In genomic region chr13:65725001-65725400, GRCh38 we compare ENCODE assay signal across 16 cellular contexts.
"Had no signal": no experiment of that assay in that cellular context is flagged by ENCODE, and none has a peak within 500 bp of the region (broad histone marks: within the 10 kb centered on the region; RNA-seq: fewer than 3 reads in every experiment).

No MANE protein-coding gene starts in this region.

- H3K36me3 ChIP-seq: breast epithelium, suprapubic skin, upper lobe of right lung had no signal

- H3K4me3 ChIP-seq: breast epithelium, suprapubic skin, upper lobe of right lung had no signal

- ATAC-seq: activated CD8-positive, alpha-beta T cell treated with anti-CD3 and anti-CD28 coated beads for 36 hours; effector memory CD8-positive, alpha-beta T cell; natural killer cell treated with Interleukin-12 subunit alpha and Interleukin-12 subunit beta and Interleukin-15 and Interleukin-18, amount 100 ng/mL, for 72 hours; sciatic nerve; stimulated activated naive CD8-positive, alpha-beta T cell treated with anti-CD3 and anti-CD28 coated beads, Interleukin-15, Interleukin-2, amounts not matched to agents 100 U/mL and 50 U/mL, for 24 hours; upper lobe of right lung had no signal

- H3K27ac ChIP-seq: breast epithelium, epithelial cell of prostate, suprapubic skin, upper lobe of right lung had no signal

- H3K36me3 Mint-ChIP-seq: natural killer cell treated with Interleukin-12 subunit alpha and Interleukin-12 subunit beta and Interleukin-15 and Interleukin-18, amount 100 ng/mL, for 72 hours had no signal

- H3K27me3 ChIP-seq: breast epithelium, suprapubic skin, upper lobe of right lung had no signal

- H3K27me3 Mint-ChIP-seq: activated CD8-positive, alpha-beta T cell treated with anti-CD3 and anti-CD28 coated beads for 36 hours; effector memory CD8-positive, alpha-beta T cell; natural killer cell treated with Interleukin-12 subunit alpha and Interleukin-12 subunit beta and Interleukin-15 and Interleukin-18, amount 100 ng/mL, for 72 hours had no signal

- H3K9me3 Mint-ChIP-seq: natural killer cell treated with Interleukin-12 subunit alpha and Interleukin-12 subunit beta and Interleukin-15 and Interleukin-18, amount 100 ng/mL, for 72 hours had no signal

- DNase-seq: activated CD4-positive, alpha-beta T cell treated with anti-CD3 and anti-CD28 coated beads for 1 hour; activated CD8-positive, alpha-beta memory T cell treated with anti-CD3 and anti-CD28 coated beads, Interleukin-2, amount 50 U/mL, for 48 hours; activated CD8-positive, alpha-beta T cell treated with anti-CD3 and anti-CD28 coated beads for 36 hours; activated naive CD4-positive, alpha-beta T cell treated with Interleukin-2 at 50 U/mL for 16 hours; cortex of kidney; effector memory CD8-positive, alpha-beta T cell; stimulated activated CD4-positive, alpha-beta T cell treated with anti-CD3 and anti-CD28 coated beads, Interleukin-12 subunit alpha, Interleukin-12 subunit beta, amount 100 ng/mL, for 4 hours; stimulated activated naive CD8-positive, alpha-beta T cell treated with anti-CD3 and anti-CD28 coated beads, Interleukin-15, Interleukin-2, amounts not matched to agents 100 U/mL and 50 U/mL, for 24 hours; T-helper 9 cell; upper lobe of right lung had no signal

- H3K27ac Mint-ChIP-seq: activated CD8-positive, alpha-beta T cell treated with anti-CD3 and anti-CD28 coated beads for 36 hours; activated T-helper 1 cell treated with anti-CD3 and anti-CD28 coated beads, Interleukin-12 subunit alpha, Interleukin-12 subunit beta, Interleukin-2, Interleukin-4 antibody, amounts not matched to agents 30 ng/mL and 10 ng/mL and 1 ng/mL, durations not matched to agents 14 hours and 24 hours and 36 hours; effector memory CD8-positive, alpha-beta T cell; natural killer cell treated with Interleukin-12 subunit alpha and Interleukin-12 subunit beta and Interleukin-15 and Interleukin-18, amount 100 ng/mL, for 72 hours had no signal

- H3K4me3 Mint-ChIP-seq: activated CD8-positive, alpha-beta T cell treated with anti-CD3 and anti-CD28 coated beads for 36 hours; activated T-helper 1 cell treated with anti-CD3 and anti-CD28 coated beads, Interleukin-12 subunit alpha, Interleukin-12 subunit beta, Interleukin-2, Interleukin-4 antibody, amounts not matched to agents 30 ng/mL and 10 ng/mL and 1 ng/mL, durations not matched to agents 14 hours and 24 hours and 36 hours; effector memory CD8-positive, alpha-beta T cell; natural killer cell treated with Interleukin-12 subunit alpha and Interleukin-12 subunit beta and Interleukin-15 and Interleukin-18, amount 100 ng/mL, for 72 hours had no signal
